ENCODE assay signal across 27 cellular contexts in the genomic region with DNA sequence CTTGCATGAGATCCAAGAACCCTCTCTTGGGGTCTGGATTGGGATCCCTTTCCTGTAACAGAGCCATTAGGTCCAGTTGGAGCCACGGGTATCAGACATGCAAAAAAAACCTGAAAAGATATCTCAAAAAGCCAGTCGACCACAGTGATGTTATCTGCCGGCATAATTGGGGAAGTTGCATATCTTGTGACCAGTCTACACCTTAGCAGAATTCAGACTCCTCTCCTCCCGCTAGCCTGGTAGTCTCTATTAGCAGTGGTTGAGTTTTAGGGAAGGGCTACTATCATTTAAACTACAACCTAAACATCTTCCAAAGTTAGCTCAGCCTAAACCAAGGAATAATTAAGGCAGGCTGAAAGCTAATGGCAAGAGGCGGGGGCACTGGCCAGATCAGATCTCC.
"Had no signal": no experiment of that assay in that cellular context is flagged by ENCODE, and none has a peak within 500 bp of the region (broad histone marks: within the 10 kb centered on the region; RNA-seq: fewer than 3 reads in every experiment).

No MANE protein-coding gene starts in this region.

- ATAC-seq: activated T-helper 17 cell treated with anti-CD3 and anti-CD28 coated beads, Interleukin-2, amount 50 U/mL, for 72 hours; Panc1; Right ventricle myocardium inferior had no signal

- H3K27me3 ChIP-seq: brain microvascular endothelial cell had no signal

- H3K36me3 ChIP-seq: brain microvascular endothelial cell, cardiac muscle cell had no signal

- H3K27ac Mint-ChIP-seq: activated CD4-positive, alpha-beta memory T cell treated with anti-CD3 and anti-CD28 coated beads for 36 hours; activated CD4-positive, alpha-beta T cell treated with anti-CD3 and anti-CD28 coated beads, Interleukin-2, amount 10 ng/mL, durations not matched to agents 7 days and 5 days; activated naive CD4-positive, alpha-beta T cell treated with anti-CD3 and anti-CD28 coated beads for 36 hours; activated naive CD8-positive, alpha-beta T cell; activated T-helper 17 cell treated with anti-CD3 and anti-CD28 coated beads, Interleukin-2, amount 50 U/mL, for 72 hours had no signal

- H3K4me3 ChIP-seq: cardiac muscle cell, SK-N-MC had no signal

- H3K4me1 Mint-ChIP-seq: activated T-helper 17 cell treated with anti-CD3 and anti-CD28 coated beads, Interleukin-2, amount 50 U/mL, for 72 hours had no signal

- H3K27ac ChIP-seq: brain microvascular endothelial cell, cardiac muscle cell, SK-N-MC, VCaP had no signal

- H3K27me3 Mint-ChIP-seq: activated naive CD8-positive, alpha-beta T cell had no signal

- DNase-seq: activated CD4-positive, alpha-beta memory T cell treated with anti-CD3 and anti-CD28 coated beads for 36 hours; activated CD4-positive, alpha-beta T cell treated with anti-CD3 and anti-CD28 coated beads, Interleukin-2, amount 10 ng/mL, durations not matched to agents 7 days and 5 days; activated CD4-positive, CD25-positive, alpha-beta regulatory T cell; activated gamma-delta T cell; activated naive CD4-positive, alpha-beta T cell treated with anti-CD3 and anti-CD28 coated beads for 36 hours; activated T-cell treated with anti-CD3 and anti-CD28 coated beads for 4 hours; activated T-cell treated with anti-CD3 and anti-CD28 coated beads, Interleukin-2, amount 50 U/mL, for 48 hours; brain microvascular endothelial cell; Karpas-422; MV-4-11; NCI-H1105; NCI-H1436; NCI-H1694 treated with DMSO at 0.1 percent for 48 hours; NCI-H2029 treated with DMSO at 0.1 percent for 48 hours; NCI-H345; NCI-H510A; NCI-H526 treated with DMSO at 0.1 percent for 48 hours; NCI-H82; RPMI8226; T-helper 1 cell had no signal

- H3K4me3 Mint-ChIP-seq: activated CD4-positive, alpha-beta memory T cell treated with anti-CD3 and anti-CD28 coated beads for 36 hours; activated CD4-positive, alpha-beta T cell treated with anti-CD3 and anti-CD28 coated beads, Interleukin-2, amount 10 ng/mL, durations not matched to agents 7 days and 5 days; activated naive CD4-positive, alpha-beta T cell treated with anti-CD3 and anti-CD28 coated beads for 36 hours; activated naive CD8-positive, alpha-beta T cell; activated T-helper 17 cell treated with anti-CD3 and anti-CD28 coated beads, Interleukin-2, amount 50 U/mL, for 72 hours had no signal
